11 cellular contexts compared by ENCODE assay signal in the genomic region with DNA sequence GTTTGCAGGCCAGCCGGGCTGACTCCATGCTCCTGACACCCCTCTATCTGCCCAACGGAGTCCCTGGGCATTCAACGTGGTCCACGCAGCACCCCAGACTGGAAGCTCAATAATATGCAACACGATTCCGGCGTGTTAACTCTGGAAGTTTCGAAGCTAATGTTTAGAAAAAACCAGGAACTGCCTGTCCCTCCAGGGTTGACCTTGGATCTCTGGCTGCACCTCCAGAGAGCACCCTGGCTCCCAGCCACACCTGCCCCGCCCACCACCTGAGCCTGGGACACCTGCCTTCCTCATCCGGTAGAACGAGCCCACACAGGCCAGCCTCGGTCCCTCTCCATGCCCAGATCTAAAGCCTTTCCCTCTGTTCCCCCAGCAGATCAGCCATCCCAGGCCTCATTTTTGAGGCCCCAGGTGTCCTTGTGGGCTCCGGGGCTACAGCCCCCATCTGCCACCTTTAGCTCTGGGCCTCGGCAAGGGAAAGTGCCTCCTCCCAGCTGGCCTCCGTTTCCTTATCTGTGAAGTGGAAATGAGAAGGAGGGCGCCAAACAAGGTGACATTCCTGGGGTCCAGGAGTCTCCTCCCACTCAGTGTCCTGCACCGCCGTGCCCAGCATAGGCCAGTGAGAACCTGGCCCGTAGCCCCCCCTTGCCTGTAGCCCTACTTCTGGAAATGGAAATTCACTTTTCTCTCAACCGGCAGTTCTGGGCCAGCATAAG. TPM values are rescaled to one million over a fixed set of nuclear protein-coding genes. Genes with fewer than 3 reads are reported as not detected.
DNase-seq lines count a peak whose midpoint lies in the region; ATAC-seq and TF ChIP-seq lines count a peak whose summit lies in the region.
"Had no signal": no experiment of that assay in that cellular context is flagged by ENCODE, and none has a peak within 500 bp of the region (broad histone marks: within the 10 kb centered on the region; RNA-seq: fewer than 3 reads in every experiment).

No MANE protein-coding gene starts in this region.

- TF ChIP-seq CTCF in gastrocnemius medialis (IDR thresholded peaks at IDR 0.05 in 4 of 5, conservative IDR thresholded peaks at IDR 0.05 in 1 of 5), result no peak

- H3K27me3 Mint-ChIP-seq in T-helper 1 cell treated with Interleukin-12 subunit alpha and Interleukin-12 subunit beta and Interleukin-4 antibody, amounts not matched to agents 30 μg/mL and 1 μg/mL, for 36 hours (ENCODE audit: low read depth), result no peaks in the 10 kb centered on the region

- H3K4me1 Mint-ChIP-seq in T-helper 1 cell treated with Interleukin-12 subunit alpha and Interleukin-12 subunit beta and Interleukin-4 antibody, amounts not matched to agents 30 μg/mL and 1 μg/mL, for 36 hours (ENCODE audit: low read depth), result peaks cover 72% of the 10 kb centered on the region

- peak overlapping the region; percentile 18 to 86 (median 46) for H3K27ac ChIP-seq in gastrocnemius medialis
- H3K27ac ChIP-seq: A549 had no signal

- H3K36me3 Mint-ChIP-seq in T-helper 1 cell treated with Interleukin-12 subunit alpha and Interleukin-12 subunit beta and Interleukin-4 antibody, amounts not matched to agents 30 μg/mL and 1 μg/mL, for 36 hours (ENCODE audit: low read depth), result peaks cover 18% of the 10 kb centered on the region

- H3K27ac Mint-ChIP-seq in T-helper 1 cell treated with Interleukin-12 subunit alpha and Interleukin-12 subunit beta and Interleukin-4 antibody, amounts not matched to agents 30 μg/mL and 1 μg/mL, for 36 hours, result peak overlapping the region; percentile 20

- in situ Hi-C loops in gastrocnemius medialis (cut with MboI; ENCODE audit: low sequenced_read_pairs in 4 of 4), result no loop called here

- DNase-seq in T-helper 1 cell (no peak), NCI-H2196 (lab: John Stamatoyannopoulos, UW; ENCODE audit: unreplicated experiment) (peak; percentile 60), iPS-NIHi11 (ENCODE audit: low spot score) (peak; percentile 50), gastrocnemius medialis (no peak), NCI-H2081 (lab: John Stamatoyannopoulos, UW) (no peak), Ammon's horn (ENCODE audit: low spot score) (no peak)
- DNase-seq: activated CD4-positive, alpha-beta T cell treated with anti-CD3 and anti-CD28 coated beads, Interleukin-2, amount 50 U/mL, for 4 hours; IMR-90 had no signal

- H3K9me3 ChIP-seq in gastrocnemius medialis, result no peaks in the 10 kb centered on the region
- H3K9me3 ChIP-seq: A549 had no signal

- H3K27me3 ChIP-seq in gastrocnemius medialis, result no peaks in the 10 kb centered on the region

- intact Hi-C loops in gastrocnemius medialis (cut with DNase I; ENCODE audit: low total_unique reads), result no loop called here

- peaks cover 26 to 43% of the 10 kb centered on the region in 2 donors for H3K4me1 ChIP-seq in gastrocnemius medialis
- H3K4me1 ChIP-seq: A549 had no signal

- no peak for ATAC-seq in gastrocnemius medialis
- ATAC-seq in HG02970 (IDR thresholded peaks at IDR 0.05; ENCODE audit: low FRiP score, unreplicated experiment), result no peak
- ATAC-seq: A549 had no signal

- no peak for TF ChIP-seq POLR2A in gastrocnemius medialis (IDR thresholded peaks at IDR 0.05)

- H3K36me3 ChIP-seq in gastrocnemius medialis, result no peaks in the 10 kb centered on the region

- H3K9me3 Mint-ChIP-seq in T-helper 1 cell treated with Interleukin-12 subunit alpha and Interleukin-12 subunit beta and Interleukin-4 antibody, amounts not matched to agents 30 μg/mL and 1 μg/mL, for 36 hours, result no peaks in the 10 kb centered on the region

- no peak overlapping the region for H3K4me3 Mint-ChIP-seq in T-helper 1 cell treated with Interleukin-12 subunit alpha and Interleukin-12 subunit beta and Interleukin-4 antibody, amounts not matched to agents 30 μg/mL and 1 μg/mL, for 36 hours

- H3K4me3 ChIP-seq in gastrocnemius medialis, result no peak overlapping the region
- H3K4me3 ChIP-seq: A549 had no signal

RNA-seq across cellular contexts. Expression of gene KLF2, which starts 38.7 kb away (rescaled TPM):
- 10 to 100 TPM in 3 of 4 donors, 1 to 10 TPM in 1; 6.8 to 45.6 (median 32.0) TPM for total RNA-seq in gastrocnemius medialis

Comparison
In these comparisons a context has a peak if more than half of its experiments do, and no peak if none do; other contexts are left out.
1. DNase-seq: peak in NCI-H2196 (single experiment) and iPS-NIHi11 (single experiment); none in T-helper 1 cell (0 of 5), gastrocnemius medialis (0 of 2), NCI-H2081 (0 of 2) and Ammon's horn (single experiment).